In genomic region chr1:48177257-48177656, GRCh38 we compare ENCODE assay signal across 1 cellular context.
TF ChIP-seq lines count a peak whose summit lies in the region.

No MANE protein-coding gene starts in this region.

TF ChIP-seq in GM23338, 12 proteins besides CTCF, POLR2A, EP300 and RAD21 (continued from another document):
- TF ChIP-seq ZNF462 (CRISPR knock-in tag; IDR thresholded peaks at IDR 0.05): no peak
- TF ChIP-seq JUNB (IDR thresholded peaks at IDR 0.05; ENCODE audit: unreplicated experiment): no peak
